ENCODE assay signal across 11 cellular contexts in genomic region chr9:77495834-77496671, GRCh38.
DNase-seq lines count a peak whose midpoint lies in the region; ATAC-seq and TF ChIP-seq lines count a peak whose summit lies in the region.
"Had no signal": no experiment of that assay in that cellular context is flagged by ENCODE, and none has a peak within 500 bp of the region (broad histone marks: within the 10 kb centered on the region; RNA-seq: fewer than 3 reads in every experiment).

No MANE protein-coding gene starts in this region.

- no peak overlapping the region for H2BK12ac ChIP-seq in mesenchymal stem cell (ENCODE audit: low read length in 2 of 2)

- TF ChIP-seq CTCF in A673 (conservative IDR thresholded peaks at IDR 0.05; ENCODE audit: low read depth, low read length) = no peak

- no peak overlapping the region for H2BK120ac ChIP-seq in mesenchymal stem cell (ENCODE audit: low read depth, low read length)

- no peak overlapping the region for H2AFZ ChIP-seq in mesenchymal stem cell (ENCODE audit: low read depth, low read length)

- no peak overlapping the region for H3K4me2 ChIP-seq in mesenchymal stem cell (ENCODE audit: low read length, poor library complexity, severe bottlenecking)
- H3K4me2 ChIP-seq: BLaER1 treated with 17β-estradiol and CSF1 and Interleukin-3, amounts not matched to agents 10 nM and 100 nM had no signal

- no peak overlapping the region for H2BK5ac ChIP-seq in mesenchymal stem cell (ENCODE audit: low read depth, low read length, poor library complexity, severe bottlenecking)

- H3K27me3 ChIP-seq in A673 (replicated peaks; ENCODE audit: insufficient read depth, low read depth, low read length, poor library complexity) (no peaks in the 10 kb centered on the region), mesenchymal stem cell (ENCODE audit: control insufficient read depth in 1 of 2, insufficient read depth in 1 of 2, low read length in 2 of 2) (no peaks in the 10 kb centered on the region), H7 (ENCODE audit: control insufficient read depth, insufficient read depth, low read length) (no peaks in the 10 kb centered on the region)
- H3K27me3 ChIP-seq: BLaER1 treated with 17β-estradiol and CSF1 and Interleukin-3, amounts not matched to agents 10 nM and 100 nM had no signal

- POLR2A ChIA-PET in A673 (lab: Charles Lee; ENCODE audit: low non-redundant PET) = no interaction called here

- CTCF ChIA-PET in A673 (lab: Charles Lee) = no interaction called here

- H3K18ac ChIP-seq in mesenchymal stem cell (ENCODE audit: low read depth in 1 of 2, low read length in 2 of 2) = no peak overlapping the region

- H3K9me3 ChIP-seq in A673 (ENCODE audit: low read depth, low read length, poor library complexity, severe bottlenecking) (no peaks in the 10 kb centered on the region), mesenchymal stem cell (ENCODE audit: control insufficient read depth, low read length) (peaks cover 8% of the 10 kb centered on the region)

- H3K27ac ChIP-seq in A673 (ENCODE audit: low read depth, low read length, poor library complexity, severe bottlenecking) (peak overlapping the region; percentile 42), mesenchymal stem cell (ENCODE audit: low read length, poor library complexity, severe bottlenecking) (peak overlapping the region; percentile 24)
- H3K27ac ChIP-seq: BLaER1 treated with 17β-estradiol and CSF1 and Interleukin-3, amounts not matched to agents 10 nM and 100 nM had no signal

- H3K4me1 ChIP-seq in A673 (ENCODE audit: insufficient read depth, low read length, poor library complexity, severe bottlenecking) (peaks cover 15% of the 10 kb centered on the region), mesenchymal stem cell (ENCODE audit: control insufficient read depth, insufficient read depth, low read depth, low read length) (peaks cover 2% of the 10 kb centered on the region)
- H3K4me1 ChIP-seq: BLaER1 treated with 17β-estradiol and CSF1 and Interleukin-3, amounts not matched to agents 10 nM and 100 nM had no signal

- no peak overlapping the region for H2AK5ac ChIP-seq in mesenchymal stem cell (ENCODE audit: low read length, severe bottlenecking)

- BruUV-seq in A673 (replicated peaks; lab: Mats Ljungman, UMichigan) = no TSS peak

- H3K79me1 ChIP-seq in mesenchymal stem cell (replicated peaks; ENCODE audit: low read length, poor library complexity, severe bottlenecking) = no peaks in the 10 kb centered on the region

- no peak overlapping the region for H4K91ac ChIP-seq in mesenchymal stem cell (ENCODE audit: low read length)

- H3K4me3 ChIP-seq in A673 (ENCODE audit: low read depth, low read length, poor library complexity, severe bottlenecking) (no peak overlapping the region), mesenchymal stem cell (ENCODE audit: insufficient read depth in 1 of 2, low read depth in 1 of 2, low read length in 2 of 2) (peak overlapping the region in 1 of 2 experiments; percentile 21), H7 (ENCODE audit: insufficient read depth, low read depth, low read length) (no peak overlapping the region)
- H3K4me3 ChIP-seq: BLaER1 treated with 17β-estradiol and CSF1 and Interleukin-3, amounts not matched to agents 10 nM and 100 nM had no signal

- peak overlapping the region; percentile 76 for H3K9ac ChIP-seq in mesenchymal stem cell (ENCODE audit: low read length)
- H3K9ac ChIP-seq: BLaER1 treated with 17β-estradiol and CSF1 and Interleukin-3, amounts not matched to agents 10 nM and 100 nM had no signal

- intact Hi-C loops in A673 (cut with micrococcal nuclease; ENCODE audit: unreplicated experiment) = no loop called here

- DNase-seq in A673 (ENCODE audit: low spot score) (peak; percentile 83), M059J (ENCODE audit: low read depth) (peak; percentile 80), dermis microvascular lymphatic vessel endothelial cell (ENCODE audit: low read depth in 2 of 2) (peak; percentile 41 to 61), mesenchymal stem cell (peak; percentile 55), NCI-H187 treated with DMSO at 0.1 percent for 48 hours (lab: John Stamatoyannopoulos, UW) (no peak), erythroblast (lab: John Stamatoyannopoulos, UW) (no peak), H7 (no peak)
- DNase-seq: activated naive CD4-positive, alpha-beta T cell treated with anti-CD3 and anti-CD28 coated beads, Interleukin-2, amount 50 U/mL, for 16 hours; NCI-H748 treated with DMSO at 0.1 percent for 48 hours had no signal

- no peak overlapping the region for H3K14ac ChIP-seq in mesenchymal stem cell (ENCODE audit: low read length in 2 of 2)

- ATAC-seq in GM21825 (IDR thresholded peaks at IDR 0.05; ENCODE audit: unreplicated experiment) = no peak

- no peak overlapping the region for H3K4ac ChIP-seq in mesenchymal stem cell (ENCODE audit: low read depth in 1 of 2, low read length in 2 of 2)

- TF ChIP-seq POLR2A in erythroblast (IDR thresholded peaks at IDR 0.05; ENCODE audit: low read length) = no peak

- no peaks in the 10 kb centered on the region for H3K36me3 ChIP-seq in A673 (ENCODE audit: insufficient read depth, low read length, poor library complexity, severe bottlenecking)
- no peaks in the 10 kb centered on the region for H3K36me3 ChIP-seq in mesenchymal stem cell (ENCODE audit: control insufficient read depth in 1 of 2, insufficient read depth in 2 of 2, low read depth in 1 of 2, low read length in 2 of 2)
- H3K36me3 ChIP-seq in H7 (replicated peaks; ENCODE audit: control insufficient read depth, insufficient read depth, low read length) = no peaks in the 10 kb centered on the region
- H3K36me3 ChIP-seq: BLaER1 treated with 17β-estradiol and CSF1 and Interleukin-3, amounts not matched to agents 10 nM and 100 nM had no signal

- no peak overlapping the region for H2BK15ac ChIP-seq in mesenchymal stem cell (ENCODE audit: low read depth, poor library complexity, severe bottlenecking)

- H3K23ac ChIP-seq in mesenchymal stem cell (ENCODE audit: low read length in 2 of 2) = no peak overlapping the region

- no peak overlapping the region for H4K8ac ChIP-seq in mesenchymal stem cell (ENCODE audit: low read length)

- 47% methylated on average over 4 of the region's 4 CpGs for WGBS in mesenchymal stem cell

Comparison
In these comparisons a context has a peak if more than half of its experiments do, and no peak if none do; other contexts are left out.
1. DNase-seq: peak in A673 (single experiment), M059J (single experiment), dermis microvascular lymphatic vessel endothelial cell (2 of 2) and mesenchymal stem cell (single experiment); none in NCI-H187 treated with DMSO at 0.1 percent for 48 hours (single experiment), erythroblast (0 of 2) and H7 (single experiment).